In the genomic region with DNA sequence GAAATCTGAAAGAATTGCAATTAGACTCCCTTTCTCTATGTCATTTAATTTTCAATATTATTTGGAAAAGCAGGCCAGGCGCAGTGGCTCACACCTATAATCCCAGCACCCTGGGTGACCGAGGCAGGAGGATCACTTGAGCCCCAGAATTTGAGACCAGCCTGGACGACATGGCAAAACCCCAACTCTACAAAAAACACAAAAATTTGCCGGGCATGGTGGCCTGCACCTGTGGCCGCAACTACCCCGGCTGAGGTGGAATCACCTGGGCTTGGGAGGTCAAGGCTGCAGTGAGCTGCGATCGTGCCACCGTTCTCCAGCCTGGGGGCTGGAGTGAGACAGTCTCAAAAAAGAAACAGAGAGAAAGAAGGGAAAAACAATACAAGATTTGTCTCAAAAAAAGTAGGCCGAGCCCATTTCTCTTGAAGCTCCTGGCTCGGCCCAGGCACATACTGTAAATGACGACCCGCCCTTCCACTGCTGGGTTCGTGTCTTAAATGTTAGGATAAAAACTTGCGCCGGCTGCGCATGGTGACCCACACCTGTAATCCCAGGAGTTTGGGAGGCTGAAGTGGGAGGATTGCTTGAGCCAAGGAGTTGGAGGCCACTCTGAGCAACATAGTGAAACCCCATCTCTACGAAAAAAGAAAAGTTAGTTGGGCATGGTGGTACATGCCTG, we compare ENCODE assay signal across 24 cellular contexts.
"Had no signal": no experiment of that assay in that cellular context is flagged by ENCODE, and none has a peak within 500 bp of the region (broad histone marks: within the 10 kb centered on the region; RNA-seq: fewer than 3 reads in every experiment).

No MANE protein-coding gene starts in this region.

- H3K9me3 Mint-ChIP-seq: activated naive CD8-positive, alpha-beta T cell treated with anti-CD3 and anti-CD28 coated beads, Interleukin-2, amount 10 ng/mL, durations not matched to agents 7 days and 5 days; nephron progenitor cell; T-helper 2 cell treated with Interferon-gamma antibody and Interleukin-4, amounts not matched to agents 5 μg/mL and 100 μg/mL, for 36 hours had no signal

- H3K27me3 ChIP-seq: sigmoid colon, thyroid gland had no signal

- H3K27ac Mint-ChIP-seq: activated naive CD8-positive, alpha-beta T cell treated with anti-CD3 and anti-CD28 coated beads, Interleukin-2, amount 10 ng/mL, durations not matched to agents 7 days and 5 days; progenitor cell of endocrine pancreas had no signal

- H3K9me3 ChIP-seq: mucosa of descending colon, sigmoid colon, thyroid gland had no signal

- H3K4me3 Mint-ChIP-seq: activated naive CD8-positive, alpha-beta T cell treated with anti-CD3 and anti-CD28 coated beads, Interleukin-2, amount 10 ng/mL, durations not matched to agents 7 days and 5 days; nephron progenitor cell had no signal

- H3K27ac ChIP-seq: foreskin keratinocyte, sigmoid colon, thyroid gland, WERI-Rb-1 had no signal

- H3K4me1 ChIP-seq: foreskin keratinocyte, sigmoid colon, thyroid gland had no signal

- H3K36me3 Mint-ChIP-seq: activated naive CD8-positive, alpha-beta T cell treated with anti-CD3 and anti-CD28 coated beads, Interleukin-2, amount 10 ng/mL, durations not matched to agents 7 days and 5 days had no signal

- H3K27me3 Mint-ChIP-seq: activated CD4-positive, alpha-beta T cell treated with anti-CD3 and anti-CD28 coated beads for 36 hours had no signal

- H3K4me1 Mint-ChIP-seq: activated naive CD8-positive, alpha-beta T cell treated with anti-CD3 and anti-CD28 coated beads, Interleukin-2, amount 10 ng/mL, durations not matched to agents 7 days and 5 days had no signal

- H3K4me3 ChIP-seq: mucosa of descending colon, sigmoid colon, thyroid gland had no signal

- H3K36me3 ChIP-seq: sigmoid colon, thyroid gland, WERI-Rb-1 had no signal

- DNase-seq: activated CD4-positive, alpha-beta T cell treated with anti-CD3 and anti-CD28 coated beads for 36 hours; activated CD4-positive, alpha-beta T cell treated with anti-CD3 and anti-CD28 coated beads, Interleukin-2, amount 50 U/mL, for 48 hours; activated naive CD4-positive, alpha-beta T cell; activated naive CD8-positive, alpha-beta T cell treated with anti-CD3 and anti-CD28 coated beads, Interleukin-2, amount 10 ng/mL, durations not matched to agents 7 days and 5 days; amniotic stem cell; cerebellar nuclear complex; cortex of kidney; effector CD8-positive, alpha-beta T cell; foreskin keratinocyte; glutamatergic neuron; hippocampal formation; mesenchymal stem cell; mucosa of descending colon; nephron progenitor cell; occipital lobe; retina; stimulated activated CD4-positive, alpha-beta T cell treated with anti-CD3 and anti-CD28 coated beads, Interleukin-2, amount 100 ng/mL, for 48 hours; stimulated activated naive CD4-positive, alpha-beta T cell treated with Interleukin-2 at 50 U/mL for 16 hours; thyroid gland; WERI-Rb-1 had no signal

- ATAC-seq: foreskin keratinocyte, mucosa of descending colon, SK-N-SH treated with all-trans-retinoic acid at 6 μM for 48 hours had no signal
